1 cellular context compared by ENCODE assay signal in the genomic region with DNA sequence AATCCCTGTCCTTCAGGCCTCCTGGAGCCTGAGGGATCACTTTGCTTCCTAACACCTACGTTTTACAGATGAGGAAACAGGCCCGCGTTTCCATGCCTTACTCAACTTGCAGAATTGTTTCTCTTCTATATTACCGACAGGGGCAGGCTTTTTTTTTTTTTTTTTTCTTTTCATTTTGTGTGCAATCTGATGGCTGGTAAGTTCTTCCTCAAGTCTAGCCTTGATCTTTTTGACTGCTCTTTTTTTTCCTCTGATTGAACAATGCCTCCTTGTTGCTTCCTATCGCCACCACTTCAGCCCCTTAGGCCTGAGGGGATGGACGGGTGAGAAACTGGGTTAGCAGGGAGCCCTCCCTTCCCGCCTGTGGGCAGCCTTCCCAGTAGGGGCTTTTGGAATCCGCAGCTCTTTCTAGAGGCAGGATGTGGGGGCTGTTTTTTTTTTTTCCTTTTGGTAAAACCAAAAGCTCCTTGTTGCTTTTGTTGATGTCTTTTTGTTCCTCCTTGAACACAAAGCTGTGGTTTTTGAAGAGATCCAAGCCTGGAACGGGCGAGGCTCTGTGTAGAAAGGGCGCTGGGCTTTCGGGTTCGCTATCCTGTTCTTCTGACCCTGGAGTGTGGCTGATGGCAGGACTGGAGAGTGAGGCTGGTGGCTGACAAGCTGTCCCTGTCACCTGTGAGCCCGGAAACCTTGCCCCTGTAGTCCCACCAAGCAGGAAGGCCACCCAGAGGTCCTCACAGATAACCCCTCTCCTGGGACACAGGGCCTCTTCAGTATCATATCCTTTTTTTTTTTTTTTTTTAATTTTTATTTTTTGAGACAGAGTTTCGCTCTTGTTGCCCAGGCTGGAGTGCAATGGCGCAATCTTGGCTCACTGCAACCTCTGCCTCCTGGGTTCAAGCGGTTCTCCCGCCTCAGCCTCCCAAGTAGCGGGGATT.
TF ChIP-seq lines count a peak whose summit lies in the region.

No MANE protein-coding gene starts in this region.

TF ChIP-seq in HepG2, 621 proteins besides CTCF, POLR2A, EP300 and RAD21:
- no peak for TF ChIP-seq ZNF264 (CRISPR knock-in tag; IDR thresholded peaks at IDR 0.05)
- no peak for TF ChIP-seq SYNCRIP (IDR thresholded peaks at IDR 0.05; ENCODE audit: insufficient read depth, low read depth, low read length)
- no peak for TF ChIP-seq RXRA (CRISPR knock-in tag; IDR thresholded peaks at IDR 0.05)
- TF ChIP-seq ZMYM3 (CRISPR knock-in tag; IDR thresholded peaks at IDR 0.05) = peak; percentile 48; the same call in 1 of the 2 replicates
- TF ChIP-seq, protein P1, sequence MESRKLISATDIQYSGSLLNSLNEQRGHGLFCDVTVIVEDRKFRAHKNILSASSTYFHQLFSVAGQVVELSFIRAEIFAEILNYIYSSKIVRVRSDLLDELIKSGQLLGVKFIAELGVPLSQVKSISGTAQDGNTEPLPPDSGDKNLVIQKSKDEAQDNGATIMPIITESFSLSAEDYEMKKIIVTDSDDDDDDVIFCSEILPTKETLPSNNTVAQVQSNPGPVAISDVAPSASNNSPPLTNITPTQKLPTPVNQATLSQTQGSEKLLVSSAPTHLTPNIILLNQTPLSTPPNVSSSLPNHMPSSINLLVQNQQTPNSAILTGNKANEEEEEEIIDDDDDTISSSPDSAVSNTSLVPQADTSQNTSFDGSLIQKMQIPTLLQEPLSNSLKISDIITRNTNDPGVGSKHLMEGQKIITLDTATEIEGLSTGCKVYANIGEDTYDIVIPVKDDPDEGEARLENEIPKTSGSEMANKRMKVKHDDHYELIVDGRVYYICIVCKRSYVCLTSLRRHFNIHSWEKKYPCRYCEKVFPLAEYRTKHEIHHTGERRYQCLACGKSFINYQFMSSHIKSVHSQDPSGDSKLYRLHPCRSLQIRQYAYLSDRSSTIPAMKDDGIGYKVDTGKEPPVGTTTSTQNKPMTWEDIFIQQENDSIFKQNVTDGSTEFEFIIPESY (CRISPR knock-in tag; IDR thresholded peaks at IDR 0.05) = 0 out of 2 replicates have a peak, but pooled peaks have one; percentile 46
